In the genomic region with DNA sequence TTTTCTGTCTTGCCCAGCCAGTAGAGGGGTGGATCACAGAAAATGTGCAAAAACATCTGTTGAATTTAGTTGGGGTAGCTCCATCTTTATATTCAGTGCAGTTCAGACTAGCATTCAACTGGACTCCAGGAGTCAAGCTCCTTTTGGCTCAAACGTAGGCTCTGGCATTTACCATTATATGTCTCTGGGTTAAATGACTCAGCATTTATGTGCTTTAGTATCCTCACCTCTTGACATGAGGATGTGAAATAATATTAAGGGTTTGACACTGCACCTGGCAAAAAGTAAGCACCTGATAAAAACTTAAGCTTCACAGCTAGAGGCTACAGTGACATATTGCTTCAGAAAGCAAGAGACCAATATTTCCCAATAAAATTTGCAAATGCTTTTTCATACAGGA, we compare ENCODE assay signal across 25 cellular contexts. TPM values are rescaled to one million over a fixed set of nuclear protein-coding genes. Genes with fewer than 3 reads are reported as not detected.
DNase-seq lines count a peak whose midpoint lies in the region; ATAC-seq, FAIRE-seq and TF ChIP-seq lines count a peak whose summit lies in the region.
"Had no signal": no experiment of that assay in that cellular context is flagged by ENCODE, and none has a peak within 500 bp of the region (broad histone marks: within the 10 kb centered on the region; RNA-seq: fewer than 3 reads in every experiment).

No MANE protein-coding gene starts in this region.

- no peak overlapping the region for H2AFZ ChIP-seq in HepG2 (ENCODE audit: low read length)

- TF ChIP-seq CTCF in HepG2 (CRISPR knock-in tag; IDR thresholded peaks at IDR 0.05) (no peak), right lobe of liver (IDR thresholded peaks at IDR 0.05) (no peak), HFFc6 (IDR thresholded peaks at IDR 0.05) (no peak), progenitor cell of endocrine pancreas (IDR thresholded peaks at IDR 0.05; ENCODE audit: unreplicated experiment) (no peak)

- no TSS peak for BruUV-seq in HepG2 (replicated peaks; lab: Mats Ljungman, UMichigan)

- H3K27ac ChIP-seq in HepG2 (ENCODE audit: extremely low read length, insufficient read depth, low read length) = no peak overlapping the region
- no peak overlapping the region for H3K27ac ChIP-seq in right lobe of liver
- H3K27ac ChIP-seq: adrenal gland, body of pancreas, neutrophil, psoas muscle, uterus had no signal

- H3K4me3 ChIP-seq in HepG2 (replicated peaks in 1 of 3; ENCODE audit: insufficient read depth in 1 of 3, low read depth in 2 of 3, low read length in 3 of 3) (no peak overlapping the region), right lobe of liver (no peak overlapping the region)
- H3K4me3 ChIP-seq: adrenal gland, body of pancreas, MG63, psoas muscle, uterus had no signal

- H3K27me3 ChIP-seq in HepG2 (ENCODE audit: control insufficient read depth in 1 of 2, insufficient read depth in 2 of 2, low read length in 2 of 2) (no peaks in the 10 kb centered on the region), right lobe of liver (no peaks in the 10 kb centered on the region)
- H3K27me3 ChIP-seq: adrenal gland, body of pancreas, MG63, neutrophil, uterus had no signal

- H3K9me3 ChIP-seq in HepG2 (ENCODE audit: low read length) (no peaks in the 10 kb centered on the region), right lobe of liver (no peaks in the 10 kb centered on the region)
- H3K9me3 ChIP-seq: adrenal gland, body of pancreas, MG63, neutrophil, psoas muscle, uterus had no signal

- intact Hi-C loops in HepG2 (cut with micrococcal nuclease; ENCODE audit: unreplicated experiment) (no loop called here), right lobe of liver (cut with DNase I) (no loop called here)

- no peaks in the 10 kb centered on the region for H4K20me1 ChIP-seq in HepG2 (ENCODE audit: insufficient read depth, low read length)

- no peak for FAIRE-seq in HepG2 (lab: Jason Lieb, UNC)
- FAIRE-seq: H54, keratinocyte had no signal

- no peaks in the 10 kb centered on the region for H3K4me1 ChIP-seq in HepG2 (ENCODE audit: insufficient read depth, low read length)
- no peaks in the 10 kb centered on the region for H3K4me1 ChIP-seq in right lobe of liver
- H3K4me1 ChIP-seq: adrenal gland, body of pancreas, psoas muscle, uterus had no signal

- POLR2A ChIA-PET in HepG2 (lab: Yijun Ruan, JAX) = no interaction called here
- POLR2A ChIA-PET in activated CD8-positive, alpha-beta T cell treated with anti-CD3 and anti-CD28 coated beads, Interleukin-2, amount 10 ng/mL, durations not matched to agents 7 days and 5 days (lab: Charles Lee) = interaction anchor here (0.6 to 1.1 kb wide), 2 partner anchors 14 to 53 kb away, joined by 3 read pairs; no protein-coding TSS in a partner anchor

- TF ChIP-seq RAD21 in HepG2 (CRISPR knock-in tag; IDR thresholded peaks at IDR 0.05) = no peak

- 100% methylated on average over 1 of the region's 1 CpG for WGBS in HepG2 (ENCODE audit: low lambda C conversion rate)
- 64% methylated on average over 1 of the region's 1 CpG for WGBS in right lobe of liver (ENCODE audit: insufficient coverage, low coverage, low lambda C conversion rate, missing lambda C conversion rate)

- in situ Hi-C loops in HepG2 (cut with HindIII; ENCODE audit: extremely low pct_ligation_motif_present, low pct_unique_long_range_greater_than_20kb) = no loop called here

- H3K27ac Mint-ChIP-seq in HFFc6 (peak overlapping the region; percentile 7; the same call in 1 of the 2 replicates), progenitor cell of endocrine pancreas (peak overlapping the region; percentile 56)
- H3K27ac Mint-ChIP-seq in activated CD8-positive, alpha-beta T cell treated with anti-CD3 and anti-CD28 coated beads, Interleukin-2, amount 10 ng/mL, durations not matched to agents 7 days and 5 days = peak overlapping the region; percentile 19
- H3K27ac Mint-ChIP-seq: activated CD4-positive, alpha-beta T cell treated with anti-CD3 and anti-CD28 coated beads for 36 hours; naive B cell; stimulated activated naive CD8-positive, alpha-beta T cell treated with anti-CD3 and anti-CD28 coated beads, Interleukin-15, Interleukin-2, amounts not matched to agents 100 ng/mL and 50 ng/mL, for 24 hours had no signal

- H3K4me2 ChIP-seq in HepG2 (ENCODE audit: low read depth, low read length) = no peak overlapping the region

- no peak overlapping the region for H3K9ac ChIP-seq in HepG2 (ENCODE audit: insufficient read depth, low read depth, low read length)

- DNase-seq in HepG2 (ENCODE audit: low spot score) (no peak), right lobe of liver (no peak), HFFc6 (no peak), progenitor cell of endocrine pancreas (ENCODE audit: low spot score, unreplicated experiment) (no peak), COR-L47 (lab: John Stamatoyannopoulos, UW) (no peak)
- no peak for DNase-seq in activated CD8-positive, alpha-beta T cell treated with anti-CD3 and anti-CD28 coated beads, Interleukin-2, amount 10 ng/mL, durations not matched to agents 7 days and 5 days
- DNase-seq: activated CD4-positive, alpha-beta T cell treated with anti-CD3 and anti-CD28 coated beads for 36 hours; activated CD8-positive, alpha-beta memory T cell treated with anti-CD3 and anti-CD28 coated beads, Interleukin-2, amount 50 U/mL, for 48 hours; activated gamma-delta T cell; adrenal gland; body of pancreas; CD4-positive, alpha-beta memory T cell; left ventricle myocardium superior; MG63; naive B cell; NCI-H1105 treated with DMSO at 0.1 percent for 48 hours; NCI-H2029 treated with DMSO at 0.1 percent for 48 hours; NCI-H226; psoas muscle; uterus had no signal

- H3K27me3 Mint-ChIP-seq in HFFc6 (ENCODE audit: insufficient read depth) (no peaks in the 10 kb centered on the region), progenitor cell of endocrine pancreas (no peaks in the 10 kb centered on the region)
- no peaks in the 10 kb centered on the region for H3K27me3 Mint-ChIP-seq in activated CD8-positive, alpha-beta T cell treated with anti-CD3 and anti-CD28 coated beads, Interleukin-2, amount 10 ng/mL, durations not matched to agents 7 days and 5 days (ENCODE audit: low read depth)
- H3K27me3 Mint-ChIP-seq: activated CD4-positive, alpha-beta T cell treated with anti-CD3 and anti-CD28 coated beads for 36 hours; CD4-positive, alpha-beta memory T cell; naive B cell; stimulated activated naive CD8-positive, alpha-beta T cell treated with anti-CD3 and anti-CD28 coated beads, Interleukin-15, Interleukin-2, amounts not matched to agents 100 ng/mL and 50 ng/mL, for 24 hours had no signal

- H3K4me3 Mint-ChIP-seq in HFFc6 (no peak overlapping the region), progenitor cell of endocrine pancreas (ENCODE audit: low read depth) (no peak overlapping the region)
- H3K4me3 Mint-ChIP-seq in activated CD8-positive, alpha-beta T cell treated with anti-CD3 and anti-CD28 coated beads, Interleukin-2, amount 10 ng/mL, durations not matched to agents 7 days and 5 days = no peak overlapping the region
- H3K4me3 Mint-ChIP-seq: activated CD4-positive, alpha-beta T cell treated with anti-CD3 and anti-CD28 coated beads for 36 hours; CD4-positive, alpha-beta memory T cell; naive B cell; stimulated activated naive CD8-positive, alpha-beta T cell treated with anti-CD3 and anti-CD28 coated beads, Interleukin-15, Interleukin-2, amounts not matched to agents 100 ng/mL and 50 ng/mL, for 24 hours had no signal

- CTCF ChIA-PET in HepG2 (lab: Yijun Ruan, JAX; ENCODE audit: low intra/inter-chr PET ratio, low total read pairs) = no interaction called here
- CTCF ChIA-PET in activated CD8-positive, alpha-beta T cell treated with anti-CD3 and anti-CD28 coated beads, Interleukin-2, amount 10 ng/mL, durations not matched to agents 7 days and 5 days (lab: Charles Lee) = interaction anchor here (1.1 to 1.8 kb wide), 5 partner anchors 20 to 53 kb away, joined by 3 to 8 read pairs (median 4); a partner anchor contains a TSS

- peaks cover 34% of the 10 kb centered on the region for H3K4me1 Mint-ChIP-seq in HFFc6 (ENCODE audit: low read depth)
- peaks cover 18% of the 10 kb centered on the region for H3K4me1 Mint-ChIP-seq in activated CD8-positive, alpha-beta T cell treated with anti-CD3 and anti-CD28 coated beads, Interleukin-2, amount 10 ng/mL, durations not matched to agents 7 days and 5 days (ENCODE audit: low read depth)
- no peaks in the 10 kb centered on the region for H3K4me1 Mint-ChIP-seq in progenitor cell of endocrine pancreas (ENCODE audit: low read depth)

- TF ChIP-seq EP300 in HepG2 (IDR thresholded peaks at IDR 0.05; ENCODE audit: low read depth in 2 of 2, low read length in 2 of 2) (no peak), HepG2 (CRISPR knock-in tag; IDR thresholded peaks at IDR 0.05; ENCODE audit: borderline replicate concordance) (no peak)

- peaks cover 3% of the 10 kb centered on the region for H3K79me2 ChIP-seq in HepG2 (ENCODE audit: insufficient read depth, low read length)

- H3K9me3 Mint-ChIP-seq in HFFc6 (no peaks in the 10 kb centered on the region), progenitor cell of endocrine pancreas (ENCODE audit: low read depth) (no peaks in the 10 kb centered on the region)
- no peaks in the 10 kb centered on the region for H3K9me3 Mint-ChIP-seq in activated CD8-positive, alpha-beta T cell treated with anti-CD3 and anti-CD28 coated beads, Interleukin-2, amount 10 ng/mL, durations not matched to agents 7 days and 5 days (ENCODE audit: insufficient read depth)
- H3K9me3 Mint-ChIP-seq: CD4-positive, alpha-beta memory T cell; naive B cell; stimulated activated naive CD8-positive, alpha-beta T cell treated with anti-CD3 and anti-CD28 coated beads, Interleukin-15, Interleukin-2, amounts not matched to agents 100 ng/mL and 50 ng/mL, for 24 hours had no signal

- TF ChIP-seq POLR2A in HepG2 (IDR thresholded peaks at IDR 0.05; ENCODE audit: insufficient read depth in 1 of 2, low read depth in 2 of 2, low read length in 2 of 2) = no peak
- no peak for TF ChIP-seq POLR2A in right lobe of liver (IDR thresholded peaks at IDR 0.05)

- no peak for ATAC-seq in HepG2
- ATAC-seq in right lobe of liver = no peak
- ATAC-seq in activated CD8-positive, alpha-beta T cell treated with anti-CD3 and anti-CD28 coated beads, Interleukin-2, amount 10 ng/mL, durations not matched to agents 7 days and 5 days = no peak
- no peak for ATAC-seq in HG03108 (IDR thresholded peaks at IDR 0.05; ENCODE audit: unreplicated experiment)
- ATAC-seq: activated CD4-positive, alpha-beta T cell treated with anti-CD3 and anti-CD28 coated beads for 36 hours; body of pancreas; left ventricle myocardium superior; psoas muscle had no signal

- H3K36me3 ChIP-seq in HepG2 (replicated peaks in 1 of 2; ENCODE audit: control insufficient read depth in 1 of 2, insufficient read depth in 2 of 2, low read length in 2 of 2) = peaks cover 23 to 85% of the 10 kb centered on the region in 2 experiments
- H3K36me3 ChIP-seq in right lobe of liver = no peaks in the 10 kb centered on the region
- H3K36me3 ChIP-seq: adrenal gland, uterus had no signal

- H3K36me3 Mint-ChIP-seq in HFFc6 (ENCODE audit: low read depth) (peaks cover 59% of the 10 kb centered on the region), progenitor cell of endocrine pancreas (ENCODE audit: insufficient read depth) (peaks cover 36% of the 10 kb centered on the region)
- peaks cover 82% of the 10 kb centered on the region for H3K36me3 Mint-ChIP-seq in activated CD8-positive, alpha-beta T cell treated with anti-CD3 and anti-CD28 coated beads, Interleukin-2, amount 10 ng/mL, durations not matched to agents 7 days and 5 days (ENCODE audit: low read depth)

RNA-seq across cellular contexts. Expression of a gene that starts 14.8 kb away (rescaled TPM):
- total RNA-seq in HepG2 (2016; rRNA removed; fragmentation: Illumina TruSeq; extraction: Trizol) (162 and 214 TPM in 2 replicates), right lobe of liver (1 to 10 TPM; 1.2 to 8.8 (median 4.3) TPM), progenitor cell of endocrine pancreas (79.1 and 81.5 TPM in 2 replicates)
- total RNA-seq in HepG2 (2016; cell fraction: cytosol; rRNA removed; fragmentation: Illumina TruSeq; extraction: Trizol; ENCODE audit: low read depth) = 34.9 and 40.5 TPM in 2 replicates
- 154 and 213 TPM in 2 replicates for total RNA-seq in HepG2 (2016; cell fraction: insoluble cytoplasmic fraction; rRNA removed; fragmentation: Illumina TruSeq; extraction: Trizol)
- 43.7 and 44.0 TPM in 2 replicates for total RNA-seq in HepG2 (2016; cell fraction: membrane; rRNA removed; fragmentation: Illumina TruSeq; extraction: Trizol)
- 138 and 141 TPM in 2 replicates for total RNA-seq in HepG2 (2016; cell fraction: nucleus; rRNA removed; fragmentation: Illumina TruSeq; extraction: Trizol)
- polyA plus RNA-seq in HepG2 (2011; rRNA removed) = 85.1 and 137 TPM in 2 replicates
- polyA plus RNA-seq in HepG2 (2011; cell fraction: cytosol; rRNA removed) = 79.0 and 105 TPM in 2 replicates
- polyA plus RNA-seq in HepG2 (2011; cell fraction: nucleus; rRNA removed) = 141 and 237 TPM in 2 replicates
- 46.3 and 69.1 TPM in 2 replicates for polyA plus RNA-seq in HepG2 (2012)
- 7.9 and 8.3 TPM in 2 replicates for polyA plus RNA-seq in HepG2 (2016; cell fraction: cytosol; fragmentation: Illumina TruSeq; extraction: Trizol; ENCODE audit: low read depth)
- 161 and 179 TPM in 2 replicates for polyA plus RNA-seq in HepG2 (2016; cell fraction: insoluble cytoplasmic fraction; fragmentation: Illumina TruSeq; extraction: Trizol; ENCODE audit: low read depth)
- 21.4 and 24.5 TPM in 2 replicates for polyA plus RNA-seq in HepG2 (2016; cell fraction: membrane; fragmentation: Illumina TruSeq; extraction: Trizol; ENCODE audit: low read depth)
- 138 and 146 TPM in 2 replicates for polyA plus RNA-seq in HepG2 (2016; cell fraction: nucleus; fragmentation: Illumina TruSeq; extraction: Trizol; ENCODE audit: insufficient read depth, low read depth)
- 266 and 946 TPM in 2 replicates for polyA minus RNA-seq in HepG2 (2011; rRNA and poly(A)+ RNA removed; ENCODE audit: low replicate concordance)
- 56.3 and 76.3 TPM in 2 replicates for polyA minus RNA-seq in HepG2 (2011; cell fraction: cytosol; rRNA and poly(A)+ RNA removed)
- 88.1 and 114 TPM in 2 replicates for polyA minus RNA-seq in HepG2 (2011; cell fraction: nucleus; rRNA and poly(A)+ RNA removed)
- 100 to 1,000 TPM in 5 of 6 experiments, 10 to 100 TPM in 1; 85.5 to 210 (median 189) TPM for total RNA-seq in HFFc6 (2021; fragmentation: NEBNext Ultra II Directional; extraction: Animal tissue kit (Norgen Biotek cat#: 25700))
- total RNA-seq in activated CD8-positive, alpha-beta T cell treated with anti-CD3 and anti-CD28 coated beads, Interleukin-2, amount 10 ng/mL, durations not matched to agents 7 days and 5 days = 100 to 1,000 TPM; 180 to 189 TPM

RNA-seq across cellular contexts. Expression of a gene that starts 24.9 kb away (rescaled TPM):
- total RNA-seq in HepG2 (2016; rRNA removed; fragmentation: Illumina TruSeq; extraction: Trizol) (10.0 and 15.1 TPM in 2 replicates), right lobe of liver (1 to 10 TPM; 4.8 to 7.9 (median 6.6) TPM), progenitor cell of endocrine pancreas (20.6 and 23.0 TPM in 2 replicates)
- total RNA-seq in HepG2 (2016; cell fraction: cytosol; rRNA removed; fragmentation: Illumina TruSeq; extraction: Trizol; ENCODE audit: low read depth) = 6.0 TPM in 2 replicates
- 9.7 and 17.0 TPM in 2 replicates for total RNA-seq in HepG2 (2016; cell fraction: insoluble cytoplasmic fraction; rRNA removed; fragmentation: Illumina TruSeq; extraction: Trizol)
- total RNA-seq in HepG2 (2016; cell fraction: membrane; rRNA removed; fragmentation: Illumina TruSeq; extraction: Trizol) = 7.6 and 8.9 TPM in 2 replicates
- 9.4 and 11.4 TPM in 2 replicates for total RNA-seq in HepG2 (2016; cell fraction: nucleus; rRNA removed; fragmentation: Illumina TruSeq; extraction: Trizol)
- 12.9 and 14.1 TPM in 2 replicates for polyA plus RNA-seq in HepG2 (2011; rRNA removed)
- polyA plus RNA-seq in HepG2 (2011; cell fraction: cytosol; rRNA removed) = 6.2 and 8.5 TPM in 2 replicates
- polyA plus RNA-seq in HepG2 (2011; cell fraction: nucleus; rRNA removed) = 61.8 and 71.8 TPM in 2 replicates
- polyA plus RNA-seq in HepG2 (2012) = 14.2 and 14.4 TPM in 2 replicates
- 2.2 and 3.1 TPM in 2 replicates for polyA plus RNA-seq in HepG2 (2016; cell fraction: cytosol; fragmentation: Illumina TruSeq; extraction: Trizol; ENCODE audit: low read depth)
- 11.9 and 21.8 TPM in 2 replicates for polyA plus RNA-seq in HepG2 (2016; cell fraction: insoluble cytoplasmic fraction; fragmentation: Illumina TruSeq; extraction: Trizol; ENCODE audit: low read depth)
- 5.0 and 5.7 TPM in 2 replicates for polyA plus RNA-seq in HepG2 (2016; cell fraction: membrane; fragmentation: Illumina TruSeq; extraction: Trizol; ENCODE audit: low read depth)
- polyA plus RNA-seq in HepG2 (2016; cell fraction: nucleus; fragmentation: Illumina TruSeq; extraction: Trizol; ENCODE audit: insufficient read depth, low read depth) = 25.8 and 26.4 TPM in 2 replicates
- polyA minus RNA-seq in HepG2 (2011; rRNA and poly(A)+ RNA removed; ENCODE audit: low replicate concordance) = 5.9 and 24.5 TPM in 2 replicates
- 3.3 and 3.4 TPM in 2 replicates for polyA minus RNA-seq in HepG2 (2011; cell fraction: cytosol; rRNA and poly(A)+ RNA removed)
- 11.7 and 13.4 TPM in 2 replicates for polyA minus RNA-seq in HepG2 (2011; cell fraction: nucleus; rRNA and poly(A)+ RNA removed)
- 10 to 100 TPM; 13.7 to 16.4 (median 14.2) TPM for total RNA-seq in HFFc6 (2021; fragmentation: NEBNext Ultra II Directional; extraction: Animal tissue kit (Norgen Biotek cat#: 25700))
- 10 to 100 TPM; 30.1 to 31.9 TPM for total RNA-seq in activated CD8-positive, alpha-beta T cell treated with anti-CD3 and anti-CD28 coated beads, Interleukin-2, amount 10 ng/mL, durations not matched to agents 7 days and 5 days

RNA-seq across cellular contexts. Expression of a gene that starts 42.8 kb away (rescaled TPM):
- total RNA-seq in HepG2 (2016; rRNA removed; fragmentation: Illumina TruSeq; extraction: Trizol) (14.7 and 16.5 TPM in 2 replicates), right lobe of liver (1 to 10 TPM; 4.2 to 7.3 (median 6.5) TPM), progenitor cell of endocrine pancreas (28.0 and 33.3 TPM in 2 replicates)
- 3.4 and 4.8 TPM in 2 replicates for total RNA-seq in HepG2 (2016; cell fraction: cytosol; rRNA removed; fragmentation: Illumina TruSeq; extraction: Trizol; ENCODE audit: low read depth)
- 12.1 and 16.4 TPM in 2 replicates for total RNA-seq in HepG2 (2016; cell fraction: insoluble cytoplasmic fraction; rRNA removed; fragmentation: Illumina TruSeq; extraction: Trizol)
- total RNA-seq in HepG2 (2016; cell fraction: membrane; rRNA removed; fragmentation: Illumina TruSeq; extraction: Trizol) = 5.4 and 6.5 TPM in 2 replicates
- 16.0 and 19.0 TPM in 2 replicates for total RNA-seq in HepG2 (2016; cell fraction: nucleus; rRNA removed; fragmentation: Illumina TruSeq; extraction: Trizol)
- polyA plus RNA-seq in HepG2 (2011; rRNA removed) = 13.9 and 15.8 TPM in 2 replicates
- 8.6 and 9.1 TPM in 2 replicates for polyA plus RNA-seq in HepG2 (2011; cell fraction: cytosol; rRNA removed)
- 28.2 and 31.1 TPM in 2 replicates for polyA plus RNA-seq in HepG2 (2011; cell fraction: nucleus; rRNA removed)
- polyA plus RNA-seq in HepG2 (2012) = 11.3 and 11.4 TPM in 2 replicates
- 2.7 and 2.8 TPM in 2 replicates for polyA plus RNA-seq in HepG2 (2016; cell fraction: cytosol; fragmentation: Illumina TruSeq; extraction: Trizol; ENCODE audit: low read depth)
- polyA plus RNA-seq in HepG2 (2016; cell fraction: insoluble cytoplasmic fraction; fragmentation: Illumina TruSeq; extraction: Trizol; ENCODE audit: low read depth) = 10.7 and 15.3 TPM in 2 replicates
- 5.2 and 5.4 TPM in 2 replicates for polyA plus RNA-seq in HepG2 (2016; cell fraction: membrane; fragmentation: Illumina TruSeq; extraction: Trizol; ENCODE audit: low read depth)
- polyA plus RNA-seq in HepG2 (2016; cell fraction: nucleus; fragmentation: Illumina TruSeq; extraction: Trizol; ENCODE audit: insufficient read depth, low read depth) = 23.6 and 33.7 TPM in 2 replicates
- 11.9 and 12.6 TPM in 2 replicates for polyA minus RNA-seq in HepG2 (2011; rRNA and poly(A)+ RNA removed; ENCODE audit: low replicate concordance)
- 5.0 and 8.8 TPM in 2 replicates for polyA minus RNA-seq in HepG2 (2011; cell fraction: cytosol; rRNA and poly(A)+ RNA removed)
- polyA minus RNA-seq in HepG2 (2011; cell fraction: nucleus; rRNA and poly(A)+ RNA removed) = 13.9 and 15.2 TPM in 2 replicates
- total RNA-seq in HFFc6 (2021; fragmentation: NEBNext Ultra II Directional; extraction: Animal tissue kit (Norgen Biotek cat#: 25700)) = 10 to 100 TPM; 12.7 to 18.8 (median 16.2) TPM
- total RNA-seq in activated CD8-positive, alpha-beta T cell treated with anti-CD3 and anti-CD28 coated beads, Interleukin-2, amount 10 ng/mL, durations not matched to agents 7 days and 5 days = 10 to 100 TPM; 16.6 to 21.2 TPM

RNA-seq across cellular contexts. Expression of a gene that starts 44.5 kb away (rescaled TPM):
- total RNA-seq in HepG2 (2016; rRNA removed; fragmentation: Illumina TruSeq; extraction: Trizol) (39.2 and 39.7 TPM in 2 replicates), right lobe of liver (10 to 100 TPM; 13.3 to 33.0 (median 25.4) TPM), progenitor cell of endocrine pancreas (83.4 and 90.6 TPM in 2 replicates)
- total RNA-seq in HepG2 (2016; cell fraction: cytosol; rRNA removed; fragmentation: Illumina TruSeq; extraction: Trizol; ENCODE audit: low read depth) = 7.4 and 8.3 TPM in 2 replicates
- 37.2 and 42.0 TPM in 2 replicates for total RNA-seq in HepG2 (2016; cell fraction: insoluble cytoplasmic fraction; rRNA removed; fragmentation: Illumina TruSeq; extraction: Trizol)
- total RNA-seq in HepG2 (2016; cell fraction: membrane; rRNA removed; fragmentation: Illumina TruSeq; extraction: Trizol) = 10.7 and 11.5 TPM in 2 replicates
- total RNA-seq in HepG2 (2016; cell fraction: nucleus; rRNA removed; fragmentation: Illumina TruSeq; extraction: Trizol) = 29.9 and 30.4 TPM in 2 replicates
- polyA plus RNA-seq in HepG2 (2011; rRNA removed) = 33.8 and 39.6 TPM in 2 replicates
- 28.5 and 36.4 TPM in 2 replicates for polyA plus RNA-seq in HepG2 (2011; cell fraction: cytosol; rRNA removed)
- polyA plus RNA-seq in HepG2 (2011; cell fraction: nucleus; rRNA removed) = 128 and 143 TPM in 2 replicates
- 23.6 and 29.6 TPM in 2 replicates for polyA plus RNA-seq in HepG2 (2012)
- polyA plus RNA-seq in HepG2 (2016; cell fraction: cytosol; fragmentation: Illumina TruSeq; extraction: Trizol; ENCODE audit: low read depth) = 3.2 and 3.8 TPM in 2 replicates
- 31.6 and 37.2 TPM in 2 replicates for polyA plus RNA-seq in HepG2 (2016; cell fraction: insoluble cytoplasmic fraction; fragmentation: Illumina TruSeq; extraction: Trizol; ENCODE audit: low read depth)
- 6.4 and 8.0 TPM in 2 replicates for polyA plus RNA-seq in HepG2 (2016; cell fraction: membrane; fragmentation: Illumina TruSeq; extraction: Trizol; ENCODE audit: low read depth)
- polyA plus RNA-seq in HepG2 (2016; cell fraction: nucleus; fragmentation: Illumina TruSeq; extraction: Trizol; ENCODE audit: insufficient read depth, low read depth) = 52.0 and 53.3 TPM in 2 replicates
- 77.7 and 119 TPM in 2 replicates for polyA minus RNA-seq in HepG2 (2011; rRNA and poly(A)+ RNA removed; ENCODE audit: low replicate concordance)
- polyA minus RNA-seq in HepG2 (2011; cell fraction: cytosol; rRNA and poly(A)+ RNA removed) = 23.5 and 25.8 TPM in 2 replicates
- polyA minus RNA-seq in HepG2 (2011; cell fraction: nucleus; rRNA and poly(A)+ RNA removed) = 37.1 and 48.0 TPM in 2 replicates
- total RNA-seq in HFFc6 (2021; fragmentation: NEBNext Ultra II Directional; extraction: Animal tissue kit (Norgen Biotek cat#: 25700)) = 10 to 100 TPM; 65.3 to 77.5 (median 72.1) TPM
- 10 to 100 TPM; 74.6 to 81.4 TPM for total RNA-seq in activated CD8-positive, alpha-beta T cell treated with anti-CD3 and anti-CD28 coated beads, Interleukin-2, amount 10 ng/mL, durations not matched to agents 7 days and 5 days

RNA-seq across cellular contexts. Expression of a gene that starts 47.2 kb away (rescaled TPM):
- 28.3 and 30.0 TPM in 2 replicates for total RNA-seq in HepG2 (2016; rRNA removed; fragmentation: Illumina TruSeq; extraction: Trizol)
- 9.5 and 9.9 TPM in 2 replicates for total RNA-seq in HepG2 (2016; cell fraction: cytosol; rRNA removed; fragmentation: Illumina TruSeq; extraction: Trizol; ENCODE audit: low read depth)
- 29.5 and 31.1 TPM in 2 replicates for total RNA-seq in HepG2 (2016; cell fraction: insoluble cytoplasmic fraction; rRNA removed; fragmentation: Illumina TruSeq; extraction: Trizol)
- total RNA-seq in HepG2 (2016; cell fraction: membrane; rRNA removed; fragmentation: Illumina TruSeq; extraction: Trizol) = 19.0 and 21.4 TPM in 2 replicates
- 14.9 and 16.3 TPM in 2 replicates for total RNA-seq in HepG2 (2016; cell fraction: nucleus; rRNA removed; fragmentation: Illumina TruSeq; extraction: Trizol)
- 18.7 and 21.7 TPM in 2 replicates for polyA plus RNA-seq in HepG2 (2011; rRNA removed)
- polyA plus RNA-seq in HepG2 (2011; cell fraction: cytosol; rRNA removed) = 21.7 and 23.0 TPM in 2 replicates
- 18.2 and 23.4 TPM in 2 replicates for polyA plus RNA-seq in HepG2 (2011; cell fraction: nucleus; rRNA removed)
- polyA plus RNA-seq in HepG2 (2012) = 12.4 and 14.3 TPM in 2 replicates
- polyA plus RNA-seq in HepG2 (2016; cell fraction: cytosol; fragmentation: Illumina TruSeq; extraction: Trizol; ENCODE audit: low read depth) = 15.3 and 16.8 TPM in 2 replicates
- 32.6 and 35.8 TPM in 2 replicates for polyA plus RNA-seq in HepG2 (2016; cell fraction: insoluble cytoplasmic fraction; fragmentation: Illumina TruSeq; extraction: Trizol; ENCODE audit: low read depth)
- 20.1 and 22.5 TPM in 2 replicates for polyA plus RNA-seq in HepG2 (2016; cell fraction: membrane; fragmentation: Illumina TruSeq; extraction: Trizol; ENCODE audit: low read depth)
- 23.2 and 27.0 TPM in 2 replicates for polyA plus RNA-seq in HepG2 (2016; cell fraction: nucleus; fragmentation: Illumina TruSeq; extraction: Trizol; ENCODE audit: insufficient read depth, low read depth)
- polyA minus RNA-seq in HepG2 (2011; rRNA and poly(A)+ RNA removed; ENCODE audit: low replicate concordance) = 12.2 and 28.5 TPM in 2 replicates
- polyA minus RNA-seq in HepG2 (2011; cell fraction: cytosol; rRNA and poly(A)+ RNA removed) = 8.2 and 8.6 TPM in 2 replicates
- 13.3 and 14.7 TPM in 2 replicates for polyA minus RNA-seq in HepG2 (2011; cell fraction: nucleus; rRNA and poly(A)+ RNA removed)
- 10 to 100 TPM in 4 of 6 experiments, 1 to 10 TPM in 2; 8.8 to 17.6 (median 11.5) TPM for total RNA-seq in right lobe of liver
- 10 to 100 TPM; 11.2 to 15.7 (median 13.5) TPM for total RNA-seq in HFFc6 (2021; fragmentation: NEBNext Ultra II Directional; extraction: Animal tissue kit (Norgen Biotek cat#: 25700))
- 10 to 100 TPM; 23.8 to 26.9 TPM for total RNA-seq in activated CD8-positive, alpha-beta T cell treated with anti-CD3 and anti-CD28 coated beads, Interleukin-2, amount 10 ng/mL, durations not matched to agents 7 days and 5 days
- 14.5 and 16.6 TPM in 2 replicates for total RNA-seq in progenitor cell of endocrine pancreas
